In genomic region chr15:29471306-29471705, GRCh38 we compare ENCODE assay signal across 21 cellular contexts.
"Had no signal": no experiment of that assay in that cellular context is flagged by ENCODE, and none has a peak within 500 bp of the region (broad histone marks: within the 10 kb centered on the region; RNA-seq: fewer than 3 reads in every experiment).

No MANE protein-coding gene starts in this region.

- H3K36me3 ChIP-seq: gastrocnemius medialis, heart right ventricle, right lobe of liver, suprapubic skin, thyroid gland had no signal

- H3K4me1 Mint-ChIP-seq: immature natural killer cell; natural killer cell; stimulated activated effector memory CD8-positive, alpha-beta T cell treated with anti-CD3 and anti-CD28 coated beads, Interleukin-12 subunit alpha, Interleukin-12 subunit beta, amount 100 ng/mL, for 72 hours had no signal

- H3K27ac ChIP-seq: gastrocnemius medialis, heart right ventricle, psoas muscle, suprapubic skin had no signal

- H3K36me3 Mint-ChIP-seq: immature natural killer cell; natural killer cell; stimulated activated effector memory CD8-positive, alpha-beta T cell treated with anti-CD3 and anti-CD28 coated beads, Interleukin-12 subunit alpha, Interleukin-12 subunit beta, amount 100 ng/mL, for 72 hours; type B pancreatic cell had no signal

- ATAC-seq: gastrocnemius medialis; heart right ventricle; natural killer cell; psoas muscle; stimulated activated effector memory CD8-positive, alpha-beta T cell treated with anti-CD3 and anti-CD28 coated beads, Interleukin-12 subunit alpha, Interleukin-12 subunit beta, amount 100 ng/mL, for 72 hours; stimulated activated naive CD8-positive, alpha-beta T cell treated with anti-CD3 and anti-CD28 coated beads, Interleukin-15, Interleukin-2, amounts not matched to agents 100 U/mL and 50 U/mL, for 24 hours had no signal

- H3K9me3 Mint-ChIP-seq: endodermal cell; immature natural killer cell; natural killer cell; neural crest cell; stimulated activated effector memory CD8-positive, alpha-beta T cell treated with anti-CD3 and anti-CD28 coated beads, Interleukin-12 subunit alpha, Interleukin-12 subunit beta, amount 100 ng/mL, for 72 hours; type B pancreatic cell had no signal

- H3K27me3 ChIP-seq: gastrocnemius medialis, heart right ventricle, right lobe of liver, suprapubic skin, thyroid gland had no signal

- H3K9me3 ChIP-seq: gastrocnemius medialis, heart right ventricle, psoas muscle, right lobe of liver, thyroid gland had no signal

- H3K4me3 ChIP-seq: gastrocnemius medialis, heart right ventricle, psoas muscle, right lobe of liver, suprapubic skin, thyroid gland had no signal

- DNase-seq: dermis blood vessel endothelial cell; effector CD4-positive, alpha-beta T cell; endodermal cell; gastrocnemius medialis; heart right ventricle; immature natural killer cell; kidney; left cardiac atrium; natural killer cell; occipital lobe; psoas muscle; retina; right lobe of liver; stimulated activated CD4-positive, alpha-beta T cell treated with anti-CD3 and anti-CD28 coated beads, Interleukin-4, amount 100 ng/mL, for 1 hour; stimulated activated CD8-positive, alpha-beta memory T cell treated with anti-CD3 and anti-CD28 coated beads, Interleukin-4, amount 100 ng/mL, for 48 hours; stimulated activated naive CD8-positive, alpha-beta T cell treated with anti-CD3 and anti-CD28 coated beads, Interleukin-15, Interleukin-2, amounts not matched to agents 100 U/mL and 50 U/mL, for 24 hours had no signal

- H3K27ac Mint-ChIP-seq: endodermal cell; immature natural killer cell; natural killer cell; stimulated activated effector memory CD8-positive, alpha-beta T cell treated with anti-CD3 and anti-CD28 coated beads, Interleukin-12 subunit alpha, Interleukin-12 subunit beta, amount 100 ng/mL, for 72 hours; type B pancreatic cell had no signal

- H3K4me3 Mint-ChIP-seq: endodermal cell; immature natural killer cell; natural killer cell; neural crest cell; stimulated activated effector memory CD8-positive, alpha-beta T cell treated with anti-CD3 and anti-CD28 coated beads, Interleukin-12 subunit alpha, Interleukin-12 subunit beta, amount 100 ng/mL, for 72 hours; type B pancreatic cell had no signal

- H3K4me1 ChIP-seq: gastrocnemius medialis, heart right ventricle, psoas muscle, suprapubic skin had no signal
